ENCODE assay signal across 8 cellular contexts in genomic region chr9:129080312-129080607, GRCh38.
DNase-seq lines count a peak whose midpoint lies in the region; ATAC-seq and TF ChIP-seq lines count a peak whose summit lies in the region.

No MANE protein-coding gene starts in this region.

- H3K4me3 ChIP-seq in iPS DF 6.9 (ENCODE audit: low read length): peak overlapping the region; percentile 85; the same call in 1 of the 2 replicates

- no peak for ATAC-seq in stimulated activated memory B cell treated with anti-CD40 and anti-IgM and Interleukin-4, amounts not matched to agents 10 μg/mL and 1 μg/mL and 100 μg/mL, for 72 hours

- no peak for TF ChIP-seq CTCF in VCaP (conservative IDR thresholded peaks at IDR 0.05)

- H3K27ac Mint-ChIP-seq in stimulated activated memory B cell treated with anti-CD40 and anti-IgM and Interleukin-4, amounts not matched to agents 10 μg/mL and 1 μg/mL and 100 μg/mL, for 72 hours: peak overlapping the region; percentile 68

- peak overlapping the region; percentile 91; the same call in 1 of the 2 replicates for H3K27ac ChIP-seq in VCaP
- no peak overlapping the region for H3K27ac ChIP-seq in iPS DF 6.9 (ENCODE audit: low read length)

- H3K36me3 Mint-ChIP-seq in stimulated activated memory B cell treated with anti-CD40 and anti-IgM and Interleukin-4, amounts not matched to agents 10 μg/mL and 1 μg/mL and 100 μg/mL, for 72 hours: peaks cover 5% of the 10 kb centered on the region

- TF ChIP-seq POLR2A in erythroblast (IDR thresholded peaks at IDR 0.05; ENCODE audit: low read length): no peak

- DNase-seq in NCI-H2171 treated with DMSO at 0.1 percent for 48 hours (lab: John Stamatoyannopoulos, UW) (peak; percentile 30), NCI-H2171 (lab: John Stamatoyannopoulos, UW) (no peak), iPS DF 6.9 (ENCODE audit: low read depth, low spot score) (no peak), SW 1271 (lab: John Stamatoyannopoulos, UW) (no peak), LoVo (ENCODE audit: low spot score) (no peak), erythroblast (lab: John Stamatoyannopoulos, UW) (no peak)

- H3K36me3 ChIP-seq in iPS DF 6.9 (ENCODE audit: control insufficient read depth, insufficient read depth, low read length): 0 out of 2 replicates have a peak, but pooled peaks cover 3% of the 10 kb centered on the region

- no peaks in the 10 kb centered on the region for H3K9me3 ChIP-seq in iPS DF 6.9 (ENCODE audit: control insufficient read depth, insufficient read depth, low read length)

- H3K4me3 Mint-ChIP-seq in stimulated activated memory B cell treated with anti-CD40 and anti-IgM and Interleukin-4, amounts not matched to agents 10 μg/mL and 1 μg/mL and 100 μg/mL, for 72 hours: peak overlapping the region; percentile 88

- H3K27me3 ChIP-seq in iPS DF 6.9 (ENCODE audit: control insufficient read depth, insufficient read depth, low read length): no peaks in the 10 kb centered on the region

- H3K27me3 Mint-ChIP-seq in stimulated activated memory B cell treated with anti-CD40 and anti-IgM and Interleukin-4, amounts not matched to agents 10 μg/mL and 1 μg/mL and 100 μg/mL, for 72 hours: no peaks in the 10 kb centered on the region

- no peaks in the 10 kb centered on the region for H3K9me3 Mint-ChIP-seq in stimulated activated memory B cell treated with anti-CD40 and anti-IgM and Interleukin-4, amounts not matched to agents 10 μg/mL and 1 μg/mL and 100 μg/mL, for 72 hours

- H3K4me1 Mint-ChIP-seq in stimulated activated memory B cell treated with anti-CD40 and anti-IgM and Interleukin-4, amounts not matched to agents 10 μg/mL and 1 μg/mL and 100 μg/mL, for 72 hours: peaks cover 41% of the 10 kb centered on the region

- no peaks in the 10 kb centered on the region for H3K4me1 ChIP-seq in iPS DF 6.9 (ENCODE audit: control insufficient read depth, insufficient read depth, low read length)

- no CpG with 5 or more reads among the region's 11 CpGs for WGBS in iPS DF 6.9 (ENCODE audit: insufficient coverage, insufficient read length)
